ENCODE assay signal across 11 cellular contexts in genomic region chr17:82531431-82531881, GRCh38. TPM values are rescaled to one million over a fixed set of nuclear protein-coding genes. Genes with fewer than 3 reads are reported as not detected.
DNase-seq lines count a peak whose midpoint lies in the region; ATAC-seq lines count a peak whose summit lies in the region.
"Had no signal": no experiment of that assay in that cellular context is flagged by ENCODE, and none has a peak within 500 bp of the region (broad histone marks: within the 10 kb centered on the region; RNA-seq: fewer than 3 reads in every experiment).

No MANE protein-coding gene starts in this region.

- ATAC-seq in stimulated activated naive CD8-positive, alpha-beta T cell treated with anti-CD3 and anti-CD28 coated beads, Interleukin-15, Interleukin-2, amounts not matched to agents 100 U/mL and 50 U/mL, for 24 hours, result no peak
- ATAC-seq in GM19397 (IDR thresholded peaks at IDR 0.05; ENCODE audit: unreplicated experiment) (no peak), GM19455 (IDR thresholded peaks at IDR 0.05; ENCODE audit: unreplicated experiment) (no peak), GM21529 (IDR thresholded peaks at IDR 0.05; ENCODE audit: unreplicated experiment) (no peak)
- ATAC-seq: pancreas had no signal

- H3K27me3 Mint-ChIP-seq in stimulated activated naive CD8-positive, alpha-beta T cell treated with anti-CD3 and anti-CD28 coated beads, Interleukin-15, Interleukin-2, amounts not matched to agents 100 ng/mL and 50 ng/mL, for 24 hours, result no peaks in the 10 kb centered on the region
- H3K27me3 Mint-ChIP-seq in activated T-helper 2 cell treated with anti-CD3 and anti-CD28 coated beads, Interferon-gamma antibody, Interleukin-2, Interleukin-4, amounts not matched to agents 10 μg/mL and 5 μg/mL and 100 μg/mL, durations not matched to agents 14 hours and 24 hours and 36 hours (ENCODE audit: low read depth), result no peaks in the 10 kb centered on the region
- H3K27me3 Mint-ChIP-seq in immature natural killer cell (ENCODE audit: low read depth in 3 of 3), result peaks cover 0 to 5% (median 1%) of the 10 kb centered on the region in 3 donors

- no peaks in the 10 kb centered on the region for H3K9me3 Mint-ChIP-seq in stimulated activated naive CD8-positive, alpha-beta T cell treated with anti-CD3 and anti-CD28 coated beads, Interleukin-15, Interleukin-2, amounts not matched to agents 100 ng/mL and 50 ng/mL, for 24 hours
- H3K9me3 Mint-ChIP-seq in activated T-helper 2 cell treated with anti-CD3 and anti-CD28 coated beads, Interferon-gamma antibody, Interleukin-2, Interleukin-4, amounts not matched to agents 10 μg/mL and 5 μg/mL and 100 μg/mL, durations not matched to agents 14 hours and 24 hours and 36 hours, result no peaks in the 10 kb centered on the region
- H3K9me3 Mint-ChIP-seq in immature natural killer cell, result no peaks in the 10 kb centered on the region

- no peak overlapping the region for H3K4me3 Mint-ChIP-seq in stimulated activated naive CD8-positive, alpha-beta T cell treated with anti-CD3 and anti-CD28 coated beads, Interleukin-15, Interleukin-2, amounts not matched to agents 100 ng/mL and 50 ng/mL, for 24 hours
- no peak overlapping the region for H3K4me3 Mint-ChIP-seq in activated T-helper 2 cell treated with anti-CD3 and anti-CD28 coated beads, Interferon-gamma antibody, Interleukin-2, Interleukin-4, amounts not matched to agents 10 μg/mL and 5 μg/mL and 100 μg/mL, durations not matched to agents 14 hours and 24 hours and 36 hours (ENCODE audit: low read depth)
- H3K4me3 Mint-ChIP-seq in immature natural killer cell, result no peak overlapping the region

- DNase-seq in stimulated activated naive CD8-positive, alpha-beta T cell treated with anti-CD3 and anti-CD28 coated beads, Interleukin-15, Interleukin-2, amounts not matched to agents 100 U/mL and 50 U/mL, for 24 hours, result no peak
- no peak for DNase-seq in activated T-helper 2 cell treated with anti-CD3 and anti-CD28 coated beads, Interferon-gamma antibody, Interleukin-2, Interleukin-4, amounts not matched to agents 10 μg/mL and 5 μg/mL and 100 μg/mL, durations not matched to agents 14 hours and 24 hours and 36 hours (ENCODE audit: low spot score)
- DNase-seq in immature natural killer cell, result no peak
- no peak for DNase-seq in head of caudate nucleus
- DNase-seq: foreskin melanocyte; stimulated activated naive CD4-positive, alpha-beta T cell had no signal

- peaks cover 12% of the 10 kb centered on the region for H3K36me3 Mint-ChIP-seq in stimulated activated naive CD8-positive, alpha-beta T cell treated with anti-CD3 and anti-CD28 coated beads, Interleukin-15, Interleukin-2, amounts not matched to agents 100 ng/mL and 50 ng/mL, for 24 hours (ENCODE audit: low read depth)
- H3K36me3 Mint-ChIP-seq in activated T-helper 2 cell treated with anti-CD3 and anti-CD28 coated beads, Interferon-gamma antibody, Interleukin-2, Interleukin-4, amounts not matched to agents 10 μg/mL and 5 μg/mL and 100 μg/mL, durations not matched to agents 14 hours and 24 hours and 36 hours (ENCODE audit: low read depth), result peaks cover 23% of the 10 kb centered on the region
- no peaks in the 10 kb centered on the region for H3K36me3 Mint-ChIP-seq in immature natural killer cell

- H3K27ac Mint-ChIP-seq in stimulated activated naive CD8-positive, alpha-beta T cell treated with anti-CD3 and anti-CD28 coated beads, Interleukin-15, Interleukin-2, amounts not matched to agents 100 ng/mL and 50 ng/mL, for 24 hours, result peak overlapping the region; percentile 28
- H3K27ac Mint-ChIP-seq in activated T-helper 2 cell treated with anti-CD3 and anti-CD28 coated beads, Interferon-gamma antibody, Interleukin-2, Interleukin-4, amounts not matched to agents 10 μg/mL and 5 μg/mL and 100 μg/mL, durations not matched to agents 14 hours and 24 hours and 36 hours, result peak overlapping the region; percentile 85
- H3K27ac Mint-ChIP-seq in immature natural killer cell, result peak overlapping the region in 4 of 6 donors; percentile 12 to 80 (median 54)

- peaks cover 68% of the 10 kb centered on the region for H3K4me1 Mint-ChIP-seq in stimulated activated naive CD8-positive, alpha-beta T cell treated with anti-CD3 and anti-CD28 coated beads, Interleukin-15, Interleukin-2, amounts not matched to agents 100 ng/mL and 50 ng/mL, for 24 hours (ENCODE audit: low read depth)
- H3K4me1 Mint-ChIP-seq in activated T-helper 2 cell treated with anti-CD3 and anti-CD28 coated beads, Interferon-gamma antibody, Interleukin-2, Interleukin-4, amounts not matched to agents 10 μg/mL and 5 μg/mL and 100 μg/mL, durations not matched to agents 14 hours and 24 hours and 36 hours (ENCODE audit: low read depth), result peaks cover 56% of the 10 kb centered on the region
- H3K4me1 Mint-ChIP-seq in immature natural killer cell, result peaks cover 57 to 69% of the 10 kb centered on the region in 2 donors

- intact Hi-C loops in activated T-helper 2 cell treated with anti-CD3 and anti-CD28 coated beads, Interferon-gamma antibody, Interleukin-2, Interleukin-4, amounts not matched to agents 10 μg/mL and 5 μg/mL and 100 μg/mL, durations not matched to agents 14 hours and 24 hours and 36 hours (cut with micrococcal nuclease), result no loop called here
- intact Hi-C loops in head of caudate nucleus (cut with DNase I), result no loop called here

RNA-seq across cellular contexts. Expression of gene FOXK2, which starts 11.9 kb away (rescaled TPM):
- 92.9 and 95.2 TPM in 2 replicates for total RNA-seq in activated T-helper 2 cell treated with anti-CD3 and anti-CD28 coated beads, Interferon-gamma antibody, Interleukin-2, Interleukin-4, amounts not matched to agents 10 μg/mL and 5 μg/mL and 100 μg/mL, durations not matched to agents 14 hours and 24 hours and 36 hours
- polyA plus RNA-seq in immature natural killer cell, result 1 to 10 TPM; 1.9 to 9.7 (median 2.9) TPM

Comparison
In these comparisons a context has a peak if more than half of its experiments do, and no peak if none do; other contexts are left out.
1. H3K27ac Mint-ChIP-seq: peak in every context shown above with its lines; median percentile 85 in activated T-helper 2 cell treated with anti-CD3 and anti-CD28 coated beads, Interferon-gamma antibody, Interleukin-2, Interleukin-4, amounts not matched to agents 10 μg/mL and 5 μg/mL and 100 μg/mL, durations not matched to agents 14 hours and 24 hours and 36 hours; 54 in immature natural killer cell; 28 in stimulated activated naive CD8-positive, alpha-beta T cell treated with anti-CD3 and anti-CD28 coated beads, Interleukin-15, Interleukin-2, amounts not matched to agents 100 ng/mL and 50 ng/mL, for 24 hours.